10 cellular contexts compared by ENCODE assay signal in the genomic region with DNA sequence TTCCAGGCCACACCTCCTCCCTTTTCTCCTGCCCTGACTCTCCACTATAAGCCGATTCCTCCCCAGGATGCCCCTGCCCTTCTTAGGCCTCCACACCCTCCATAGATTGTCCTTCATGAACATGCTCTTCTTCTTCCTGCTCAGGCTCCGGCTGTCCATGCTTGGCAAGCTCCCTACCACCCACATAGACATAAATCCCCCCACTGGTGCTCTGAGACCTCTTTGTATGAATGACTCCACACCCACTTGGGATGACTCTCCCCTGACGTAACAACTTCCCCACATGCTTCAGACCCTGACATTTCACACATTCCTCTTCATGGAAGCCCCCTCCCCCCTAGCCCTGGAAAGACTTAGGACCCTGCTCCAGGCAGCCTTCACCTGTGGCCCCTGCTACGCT.
"Had no signal": no experiment of that assay in that cellular context is flagged by ENCODE, and none has a peak within 500 bp of the region (broad histone marks: within the 10 kb centered on the region; RNA-seq: fewer than 3 reads in every experiment).

No MANE protein-coding gene starts in this region.

- ATAC-seq: GM23338, K562 had no signal

- H2AFZ ChIP-seq: GM23338 had no signal

- FAIRE-seq: H1, H54, HTR-8/SVneo, K562 had no signal

- H3K4me3 ChIP-seq: GM23338, K562 had no signal

- H3K4me2 ChIP-seq: GM23338 had no signal

- H3K27ac ChIP-seq: HL-60 had no signal

- DNase-seq: H9, HCEC 1CT, HFFc6, KG1 had no signal
